8 cellular contexts compared by ENCODE assay signal in genomic region chr12:62434504-62435336, GRCh38. TPM values are rescaled to one million over a fixed set of nuclear protein-coding genes. Genes with fewer than 3 reads are reported as not detected.
DNase-seq lines count a peak whose midpoint lies in the region; ATAC-seq and TF ChIP-seq lines count a peak whose summit lies in the region.

No MANE protein-coding gene starts in this region.

- no peaks in the 10 kb centered on the region for H3K4me1 Mint-ChIP-seq in Caco-2 (ENCODE audit: low read depth, unreplicated experiment)

- POLR2A ChIA-PET in Caco-2 (lab: Charles Lee) (interaction anchor here (1.2 kb wide), 1 partner anchor 33 kb away, joined by 3 read pairs; no protein-coding TSS in a partner anchor), HEK293 (lab: Yijun Ruan, JAX) (interaction anchor here (0.6 kb wide), 1 partner anchor 34 kb away, joined by 3 read pairs; no protein-coding TSS in a partner anchor)

- no peaks in the 10 kb centered on the region for H3K9me3 Mint-ChIP-seq in Caco-2 (ENCODE audit: unreplicated experiment)

- H3K9me3 ChIP-seq in Caco-2, result no peaks in the 10 kb centered on the region
- no peaks in the 10 kb centered on the region for H3K9me3 ChIP-seq in HEK293 (ENCODE audit: control insufficient read depth, insufficient read depth, low read depth, low read length)
- no peaks in the 10 kb centered on the region for H3K9me3 ChIP-seq in cardiac muscle cell (ENCODE audit: low read depth)
- no peaks in the 10 kb centered on the region for H3K9me3 ChIP-seq in sigmoid colon

- H3K36me3 ChIP-seq in Caco-2 (ENCODE audit: control insufficient read depth, insufficient read depth, low read length) (no peaks in the 10 kb centered on the region), HEK293 (ENCODE audit: control insufficient read depth in 2 of 2, insufficient read depth in 1 of 2, low read length in 2 of 2) (no peaks in the 10 kb centered on the region), cardiac muscle cell (no peaks in the 10 kb centered on the region), sigmoid colon (no peaks in the 10 kb centered on the region)

- H3K27me3 ChIP-seq in Caco-2 (replicated peaks; ENCODE audit: control insufficient read depth, insufficient read depth, low read length) (no peaks in the 10 kb centered on the region), cardiac muscle cell (peaks cover 57% of the 10 kb centered on the region), sigmoid colon (peaks cover 5 to 30% (median 11%) of the 10 kb centered on the region in 3 donors)

- TF ChIP-seq CTCF in Caco-2 (IDR thresholded peaks at IDR 0.05; ENCODE audit: insufficient read depth in 1 of 2, low read depth in 1 of 2, low read length in 1 of 2, severe bottlenecking in 1 of 2, unreplicated experiment in 1 of 2) (no peak), HEK293 (tag by site-specific recombination; IDR thresholded peaks at IDR 0.05) (no peak), WI38 (IDR thresholded peaks at IDR 0.05; ENCODE audit: low read depth, low read length) (no peak), cardiac muscle cell (IDR thresholded peaks at IDR 0.05; ENCODE audit: low read depth, low read length) (no peak), sigmoid colon (IDR thresholded peaks at IDR 0.05) (no peak)

- intact Hi-C loops in Caco-2 (cut with micrococcal nuclease; ENCODE audit: unreplicated experiment) (loop anchor here (1.0 to 5.0 kb wide), 3 partner anchors 90 to 173 kb away; no protein-coding TSS in a partner anchor), sigmoid colon (cut with DNase I) (loop anchor here (5.0 kb wide), 1 partner anchor 363 kb away; no protein-coding TSS in a partner anchor)

- no peaks in the 10 kb centered on the region for H3K36me3 Mint-ChIP-seq in Caco-2 (ENCODE audit: insufficient read depth, unreplicated experiment)

- H3K27ac Mint-ChIP-seq in Caco-2 (ENCODE audit: unreplicated experiment), result peak overlapping the region; percentile 39

- CTCF ChIA-PET in Caco-2 (lab: Charles Lee), result interaction anchor here (0.6 to 2.4 kb wide), 8 partner anchors 8 to 634 kb away, joined by 3 to 9 read pairs (median 4); partner anchors contain the start of genes MON2 and USP15
- CTCF ChIA-PET in HEK293 (lab: Yijun Ruan, JAX), result interaction anchor here (0.5 to 5.5 kb wide), 14 partner anchors 12 to 440 kb away, joined by 3 to 90 read pairs (median 4); no protein-coding TSS in a partner anchor

- no peak for ATAC-seq in HG03196 (IDR thresholded peaks at IDR 0.05; ENCODE audit: unreplicated experiment)

- H3K4me3 Mint-ChIP-seq in Caco-2 (ENCODE audit: unreplicated experiment), result peak overlapping the region; percentile 93

- WGBS in sigmoid colon, 2 donors, result 24 to 26% methylated on average over 17 of the region's 17 CpGs

- DNase-seq in Caco-2 (peak; percentile 43 to 47), cardiac muscle cell (ENCODE audit: low read depth in 1 of 2, low spot score in 1 of 2) (no peak), sigmoid colon (no peak), SHP77 treated with DMSO at 0.1 percent for 48 hours (lab: John Stamatoyannopoulos, UW) (no peak), T-helper 9 cell (no peak)

- TF ChIP-seq POLR2A in sigmoid colon (IDR thresholded peaks at IDR 0.05), result no peak

- peak overlapping the region; percentile 54 for H3K4me3 ChIP-seq in Caco-2 (ENCODE audit: low read depth, low read length)
- peak overlapping the region; percentile 27 for H3K4me3 ChIP-seq in HEK293 (ENCODE audit: low read depth, low read length)
- peak overlapping the region; percentile 55 for H3K4me3 ChIP-seq in WI38 (ENCODE audit: low read depth, low read length)
- H3K4me3 ChIP-seq in cardiac muscle cell, result peak overlapping the region; percentile 22
- H3K4me3 ChIP-seq in sigmoid colon, result peak overlapping the region; percentile 19 to 50 (median 42)

- H3K27ac ChIP-seq in HEK293 (ENCODE audit: extremely low read depth, low read depth, low read length) (no peak overlapping the region), cardiac muscle cell (no peak overlapping the region), sigmoid colon (no peak overlapping the region)

- H3K27me3 Mint-ChIP-seq in Caco-2 (ENCODE audit: insufficient read depth, unreplicated experiment), result peaks cover 11% of the 10 kb centered on the region

- TF ChIP-seq EP300 in sigmoid colon (IDR thresholded peaks at IDR 0.05), result no peak

- no TSS peak for BruUV-seq in Caco-2 (replicated peaks; lab: Mats Ljungman, UMichigan)

- H3K4me1 ChIP-seq in Caco-2 (no peaks in the 10 kb centered on the region), HEK293 (ENCODE audit: control insufficient read depth, insufficient read depth, low read length) (no peaks in the 10 kb centered on the region), cardiac muscle cell (ENCODE audit: low read depth) (no peaks in the 10 kb centered on the region), sigmoid colon (peaks cover 0 to 15% (median 7%) of the 10 kb centered on the region in 4 donors)

TF ChIP-seq in HEK293, 187 proteins besides CTCF, POLR2A, EP300 and RAD21:
- TF ChIP-seq ZNF777 (tag by site-specific recombination; IDR thresholded peaks at IDR 0.05; ENCODE audit: borderline replicate concordance) (peak; percentile 78; the same call in 1 of the 2 replicates), OVOL3 (tag by site-specific recombination; IDR thresholded peaks at IDR 0.05) (no peak), ZNF335 (tag by site-specific recombination; conservative IDR thresholded peaks at IDR 0.05) (peak; percentile 20; the same call in 1 of the 2 replicates)

RNA-seq across cellular contexts. Expression of gene MON2, which starts 31.9 kb away (rescaled TPM):
- 30.7 and 30.8 TPM in 2 replicates for total RNA-seq in Caco-2 (2022)
- total RNA-seq in cardiac muscle cell, result 15.8 and 39.9 TPM in 2 replicates
- 20.5 and 29.6 TPM in 2 replicates for polyA plus RNA-seq in cardiac muscle cell
- 10 to 100 TPM; 57.1 to 92.0 (median 68.2) TPM for total RNA-seq in sigmoid colon
- polyA plus RNA-seq in sigmoid colon, result 10 to 100 TPM in 1 of 3 donors, 1 to 10 TPM in 2; 4.6 to 13.8 (median 4.8) TPM

Comparison
In these comparisons a context has a peak if more than half of its experiments do, and no peak if none do; other contexts are left out.
1. DNase-seq: peak in Caco-2 (2 of 2); none in cardiac muscle cell (0 of 2), sigmoid colon (single experiment), SHP77 treated with DMSO at 0.1 percent for 48 hours (single experiment) and T-helper 9 cell (single experiment).
2. Peak in every context shown above with its lines, with median percentiles within 50 percentile points of each other: H3K4me3 ChIP-seq.